Comparison of ENCODE assay signal across 1 cellular context in the genomic region with DNA sequence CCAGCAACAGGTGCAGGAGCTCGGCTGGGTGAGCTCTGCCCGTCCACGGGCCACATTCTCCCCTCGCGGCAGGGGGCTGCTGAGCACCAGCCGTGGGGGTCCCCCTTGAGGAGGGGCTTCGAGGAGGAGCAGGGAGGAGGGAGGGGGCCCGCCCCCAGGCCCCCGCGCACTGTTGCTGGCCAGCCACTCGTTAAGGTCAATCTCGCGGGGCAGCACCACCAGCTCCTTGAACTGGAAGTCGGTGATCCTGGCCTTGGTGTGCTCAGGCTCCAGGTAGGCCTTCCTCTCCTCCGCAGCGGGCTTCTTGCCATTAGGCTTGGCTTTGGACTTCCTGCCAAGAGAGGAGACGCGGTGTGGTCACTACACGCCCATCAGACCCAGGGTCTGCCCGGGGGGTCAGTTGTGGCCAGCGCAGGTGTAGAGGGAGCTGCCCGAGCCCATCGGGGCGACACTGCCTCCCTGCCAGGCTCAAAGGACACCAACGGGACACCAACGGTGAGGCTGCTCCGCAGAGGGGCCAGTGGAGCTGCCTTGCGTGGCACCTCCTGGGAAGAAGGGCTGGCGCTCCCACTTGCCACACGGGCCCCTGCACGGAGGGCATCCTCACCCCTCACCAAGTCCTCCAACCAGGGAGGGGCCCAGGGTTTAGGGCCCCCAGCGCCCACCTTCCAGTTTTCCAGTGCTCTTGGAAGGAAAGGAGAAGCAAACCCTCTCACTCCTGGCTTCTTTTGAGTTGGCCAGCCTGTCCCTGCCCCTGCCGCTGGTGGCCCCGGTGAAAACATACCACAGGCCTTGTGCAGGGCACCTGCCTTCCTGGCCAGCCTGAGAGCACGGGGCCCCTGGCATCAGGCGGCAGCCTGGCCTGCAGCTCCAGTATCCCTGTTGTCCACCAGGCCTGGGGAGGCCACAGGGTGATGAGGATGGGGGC.
TF ChIP-seq lines count a peak whose summit lies in the region.

No MANE protein-coding gene starts in this region.

TF ChIP-seq in HepG2, 621 proteins besides CTCF, POLR2A, EP300 and RAD21:
- no peak for TF ChIP-seq GTF2F1 (IDR thresholded peaks at IDR 0.05; ENCODE audit: low read length)
- no peak for TF ChIP-seq ZFP82 (CRISPR knock-in tag; IDR thresholded peaks at IDR 0.05; ENCODE audit: borderline replicate concordance)
- TF ChIP-seq CC2D1A (CRISPR knock-in tag; IDR thresholded peaks at IDR 0.05), result no peak
- no peak for TF ChIP-seq MEF2D (CRISPR knock-in tag; IDR thresholded peaks at IDR 0.05)
- TF ChIP-seq DPF2 (CRISPR knock-in tag; IDR thresholded peaks at IDR 0.05; ENCODE audit: borderline replicate concordance, low read depth), result no peak
- TF ChIP-seq MEIS1 (CRISPR knock-in tag; IDR thresholded peaks at IDR 0.05; ENCODE audit: borderline replicate concordance), result no peak
- no peak for TF ChIP-seq ZSCAN29 (CRISPR knock-in tag; conservative IDR thresholded peaks at IDR 0.05)
- no peak for TF ChIP-seq IRF2 (CRISPR knock-in tag; IDR thresholded peaks at IDR 0.05)
- TF ChIP-seq STAT6 (CRISPR knock-in tag; IDR thresholded peaks at IDR 0.05; ENCODE audit: borderline replicate concordance), result no peak
- TF ChIP-seq, protein P1, sequence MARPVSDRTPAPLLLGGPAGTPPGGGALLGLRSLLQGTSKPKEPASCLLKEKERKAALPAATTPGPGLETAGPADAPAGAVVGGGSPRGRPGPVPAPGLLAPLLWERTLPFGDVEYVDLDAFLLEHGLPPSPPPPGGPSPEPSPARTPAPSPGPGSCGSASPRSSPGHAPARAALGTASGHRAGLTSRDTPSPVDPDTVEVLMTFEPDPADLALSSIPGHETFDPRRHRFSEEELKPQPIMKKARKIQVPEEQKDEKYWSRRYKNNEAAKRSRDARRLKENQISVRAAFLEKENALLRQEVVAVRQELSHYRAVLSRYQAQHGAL (CRISPR knock-in tag; IDR thresholded peaks at IDR 0.05; ENCODE audit: not compliant biosample characterization), result no peak
- TF ChIP-seq, protein P2, sequence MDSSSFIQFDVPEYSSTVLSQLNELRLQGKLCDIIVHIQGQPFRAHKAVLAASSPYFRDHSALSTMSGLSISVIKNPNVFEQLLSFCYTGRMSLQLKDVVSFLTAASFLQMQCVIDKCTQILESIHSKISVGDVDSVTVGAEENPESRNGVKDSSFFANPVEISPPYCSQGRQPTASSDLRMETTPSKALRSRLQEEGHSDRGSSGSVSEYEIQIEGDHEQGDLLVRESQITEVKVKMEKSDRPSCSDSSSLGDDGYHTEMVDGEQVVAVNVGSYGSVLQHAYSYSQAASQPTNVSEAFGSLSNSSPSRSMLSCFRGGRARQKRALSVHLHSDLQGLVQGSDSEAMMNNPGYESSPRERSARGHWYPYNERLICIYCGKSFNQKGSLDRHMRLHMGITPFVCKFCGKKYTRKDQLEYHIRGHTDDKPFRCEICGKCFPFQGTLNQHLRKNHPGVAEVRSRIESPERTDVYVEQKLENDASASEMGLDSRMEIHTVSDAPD (CRISPR knock-in tag; IDR thresholded peaks at IDR 0.05), result no peak
- TF ChIP-seq SYNCRIP (IDR thresholded peaks at IDR 0.05; ENCODE audit: insufficient read depth, low read depth, low read length), result no peak
- TF ChIP-seq ZNF556 (CRISPR knock-in tag; IDR thresholded peaks at IDR 0.05; ENCODE audit: borderline replicate concordance), result no peak
- no peak for TF ChIP-seq BRF2 (CRISPR knock-in tag; IDR thresholded peaks at IDR 0.05)
- TF ChIP-seq ZNF784 (CRISPR knock-in tag; IDR thresholded peaks at IDR 0.05; ENCODE audit: borderline replicate concordance), result no peak
- TF ChIP-seq ZNF720 (CRISPR knock-in tag; IDR thresholded peaks at IDR 0.05), result no peak
- TF ChIP-seq, protein P3, sequence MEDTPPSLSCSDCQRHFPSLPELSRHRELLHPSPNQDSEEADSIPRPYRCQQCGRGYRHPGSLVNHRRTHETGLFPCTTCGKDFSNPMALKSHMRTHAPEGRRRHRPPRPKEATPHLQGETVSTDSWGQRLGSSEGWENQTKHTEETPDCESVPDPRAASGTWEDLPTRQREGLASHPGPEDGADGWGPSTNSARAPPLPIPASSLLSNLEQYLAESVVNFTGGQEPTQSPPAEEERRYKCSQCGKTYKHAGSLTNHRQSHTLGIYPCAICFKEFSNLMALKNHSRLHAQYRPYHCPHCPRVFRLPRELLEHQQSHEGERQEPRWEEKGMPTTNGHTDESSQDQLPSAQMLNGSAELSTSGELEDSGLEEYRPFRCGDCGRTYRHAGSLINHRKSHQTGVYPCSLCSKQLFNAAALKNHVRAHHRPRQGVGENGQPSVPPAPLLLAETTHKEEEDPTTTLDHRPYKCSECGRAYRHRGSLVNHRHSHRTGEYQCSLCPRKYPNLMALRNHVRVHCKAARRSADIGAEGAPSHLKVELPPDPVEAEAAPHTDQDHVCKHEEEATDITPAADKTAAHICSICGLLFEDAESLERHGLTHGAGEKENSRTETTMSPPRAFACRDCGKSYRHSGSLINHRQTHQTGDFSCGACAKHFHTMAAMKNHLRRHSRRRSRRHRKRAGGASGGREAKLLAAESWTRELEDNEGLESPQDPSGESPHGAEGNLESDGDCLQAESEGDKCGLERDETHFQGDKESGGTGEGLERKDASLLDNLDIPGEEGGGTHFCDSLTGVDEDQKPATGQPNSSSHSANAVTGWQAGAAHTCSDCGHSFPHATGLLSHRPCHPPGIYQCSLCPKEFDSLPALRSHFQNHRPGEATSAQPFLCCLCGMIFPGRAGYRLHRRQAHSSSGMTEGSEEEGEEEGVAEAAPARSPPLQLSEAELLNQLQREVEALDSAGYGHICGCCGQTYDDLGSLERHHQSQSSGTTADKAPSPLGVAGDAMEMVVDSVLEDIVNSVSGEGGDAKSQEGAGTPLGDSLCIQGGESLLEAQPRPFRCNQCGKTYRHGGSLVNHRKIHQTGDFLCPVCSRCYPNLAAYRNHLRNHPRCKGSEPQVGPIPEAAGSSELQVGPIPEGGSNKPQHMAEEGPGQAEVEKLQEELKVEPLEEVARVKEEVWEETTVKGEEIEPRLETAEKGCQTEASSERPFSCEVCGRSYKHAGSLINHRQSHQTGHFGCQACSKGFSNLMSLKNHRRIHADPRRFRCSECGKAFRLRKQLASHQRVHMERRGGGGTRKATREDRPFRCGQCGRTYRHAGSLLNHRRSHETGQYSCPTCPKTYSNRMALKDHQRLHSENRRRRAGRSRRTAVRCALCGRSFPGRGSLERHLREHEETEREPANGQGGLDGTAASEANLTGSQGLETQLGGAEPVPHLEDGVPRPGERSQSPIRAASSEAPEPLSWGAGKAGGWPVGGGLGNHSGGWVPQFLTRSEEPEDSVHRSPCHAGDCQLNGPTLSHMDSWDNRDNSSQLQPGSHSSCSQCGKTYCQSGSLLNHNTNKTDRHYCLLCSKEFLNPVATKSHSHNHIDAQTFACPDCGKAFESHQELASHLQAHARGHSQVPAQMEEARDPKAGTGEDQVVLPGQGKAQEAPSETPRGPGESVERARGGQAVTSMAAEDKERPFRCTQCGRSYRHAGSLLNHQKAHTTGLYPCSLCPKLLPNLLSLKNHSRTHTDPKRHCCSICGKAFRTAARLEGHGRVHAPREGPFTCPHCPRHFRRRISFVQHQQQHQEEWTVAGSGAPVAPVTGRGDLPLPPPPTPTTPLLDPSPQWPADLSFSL (CRISPR knock-in tag; IDR thresholded peaks at IDR 0.05), result no peak
TF ChIP-seq in HepG2: peak in this region for 0.
